14 cellular contexts compared by ENCODE assay signal in the genomic region with DNA sequence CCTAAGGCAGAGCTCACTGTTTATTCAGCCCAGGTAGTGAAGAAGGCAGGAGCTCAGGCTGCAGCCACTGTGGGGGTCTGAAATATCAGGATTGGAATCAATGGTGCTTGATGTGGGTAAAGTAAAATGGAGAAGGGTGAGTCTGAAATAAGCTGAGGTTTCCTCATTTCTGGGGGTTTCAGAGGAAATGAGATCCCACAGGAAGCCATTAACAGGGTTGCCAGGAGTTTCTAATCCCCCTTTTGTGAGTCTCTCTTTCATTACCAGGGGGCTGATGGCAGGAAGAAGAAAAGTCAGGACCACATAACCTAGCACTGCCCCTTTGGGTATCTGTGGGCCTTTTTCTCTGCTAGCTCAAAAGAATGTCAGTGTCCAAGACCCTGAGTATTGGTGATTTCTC. TPM values are rescaled to one million over a fixed set of nuclear protein-coding genes. Genes with fewer than 3 reads are reported as not detected.
DNase-seq lines count a peak whose midpoint lies in the region; ATAC-seq lines count a peak whose summit lies in the region.
"Had no signal": no experiment of that assay in that cellular context is flagged by ENCODE, and none has a peak within 500 bp of the region (broad histone marks: within the 10 kb centered on the region; RNA-seq: fewer than 3 reads in every experiment).

No MANE protein-coding gene starts in this region.

- POLR2A ChIA-PET in activated naive CD8-positive, alpha-beta T cell treated with anti-CD3 and anti-CD28 coated beads, Interleukin-2, amount 10 ng/mL, durations not matched to agents 7 days and 5 days (lab: Charles Lee): interaction anchor here (0.6 to 2.3 kb wide), 3 partner anchors 20 to 49 kb away, joined by 6 to 8 read pairs (median 6); no protein-coding TSS in a partner anchor

- peaks cover 24% of the 10 kb centered on the region for H3K4me1 Mint-ChIP-seq in activated naive CD4-positive, alpha-beta T cell treated with anti-CD3 and anti-CD28 coated beads, Interleukin-2, amount 10 ng/mL, durations not matched to agents 7 days and 5 days
- peaks cover 28% of the 10 kb centered on the region for H3K4me1 Mint-ChIP-seq in activated naive CD8-positive, alpha-beta T cell treated with anti-CD3 and anti-CD28 coated beads, Interleukin-2, amount 10 ng/mL, durations not matched to agents 7 days and 5 days
- H3K4me1 Mint-ChIP-seq in stimulated activated naive CD8-positive, alpha-beta T cell treated with anti-CD3 and anti-CD28 coated beads, Interleukin-15, amount 100 ng/mL, for 72 hours: peaks cover 42% of the 10 kb centered on the region

- H3K36me3 Mint-ChIP-seq in activated naive CD4-positive, alpha-beta T cell treated with anti-CD3 and anti-CD28 coated beads, Interleukin-2, amount 10 ng/mL, durations not matched to agents 7 days and 5 days: no peaks in the 10 kb centered on the region
- H3K36me3 Mint-ChIP-seq in activated naive CD8-positive, alpha-beta T cell treated with anti-CD3 and anti-CD28 coated beads, Interleukin-2, amount 10 ng/mL, durations not matched to agents 7 days and 5 days: peaks cover 1% of the 10 kb centered on the region

- CTCF ChIA-PET in activated naive CD4-positive, alpha-beta T cell treated with anti-CD3 and anti-CD28 coated beads, Interleukin-2, amount 10 ng/mL, durations not matched to agents 7 days and 5 days (lab: Charles Lee): interaction anchor here (0.7 to 1.2 kb wide), 5 partner anchors 23 to 79 kb away, joined by 3 to 4 read pairs (median 3); no protein-coding TSS in a partner anchor

- no peaks in the 10 kb centered on the region for H3K9me3 Mint-ChIP-seq in activated naive CD4-positive, alpha-beta T cell treated with anti-CD3 and anti-CD28 coated beads, Interleukin-2, amount 10 ng/mL, durations not matched to agents 7 days and 5 days
- H3K9me3 Mint-ChIP-seq in activated naive CD8-positive, alpha-beta T cell treated with anti-CD3 and anti-CD28 coated beads, Interleukin-2, amount 10 ng/mL, durations not matched to agents 7 days and 5 days: peaks cover under 1% of the 10 kb centered on the region
- H3K9me3 Mint-ChIP-seq in stimulated activated naive CD8-positive, alpha-beta T cell treated with anti-CD3 and anti-CD28 coated beads, Interleukin-15, amount 100 ng/mL, for 72 hours: no peaks in the 10 kb centered on the region

- no peak overlapping the region for H3K4me3 Mint-ChIP-seq in activated naive CD4-positive, alpha-beta T cell treated with anti-CD3 and anti-CD28 coated beads, Interleukin-2, amount 10 ng/mL, durations not matched to agents 7 days and 5 days
- H3K4me3 Mint-ChIP-seq in activated naive CD8-positive, alpha-beta T cell treated with anti-CD3 and anti-CD28 coated beads, Interleukin-2, amount 10 ng/mL, durations not matched to agents 7 days and 5 days: peak overlapping the region; percentile 48
- H3K4me3 Mint-ChIP-seq in stimulated activated naive CD8-positive, alpha-beta T cell treated with anti-CD3 and anti-CD28 coated beads, Interleukin-15, amount 100 ng/mL, for 72 hours: peak overlapping the region; percentile 32 to 57

- ATAC-seq in HG03378 (IDR thresholded peaks at IDR 0.05; ENCODE audit: unreplicated experiment): peak; percentile 8
- peak; percentile 43 for ATAC-seq in activated naive CD8-positive, alpha-beta T cell treated with anti-CD3 and anti-CD28 coated beads, Interleukin-2, amount 10 ng/mL, durations not matched to agents 7 days and 5 days (ENCODE audit: low read depth)
- no peak for ATAC-seq in stimulated activated naive CD8-positive, alpha-beta T cell treated with anti-CD3 and anti-CD28 coated beads, Interleukin-15, amount 100 ng/mL, for 72 hours
- ATAC-seq: Right ventricle myocardium inferior had no signal

- DNase-seq in activated naive CD4-positive, alpha-beta T cell treated with anti-CD3 and anti-CD28 coated beads, Interleukin-2, amount 10 ng/mL, durations not matched to agents 7 days and 5 days: no peak
- DNase-seq in activated naive CD4-positive, alpha-beta T cell treated with Interleukin-2 at 50 U/mL for 16 hours: no peak
- no peak for DNase-seq in activated naive CD8-positive, alpha-beta T cell treated with anti-CD3 and anti-CD28 coated beads, Interleukin-2, amount 10 ng/mL, durations not matched to agents 7 days and 5 days
- no peak for DNase-seq in stimulated activated naive CD8-positive, alpha-beta T cell treated with anti-CD3 and anti-CD28 coated beads, Interleukin-15, amount 100 ng/mL, for 72 hours
- no peak for DNase-seq in NCI-H1930 (lab: John Stamatoyannopoulos, UW)
- no peak for DNase-seq in AG08396 (ENCODE audit: low spot score)
- DNase-seq in H4 (ENCODE audit: low spot score): no peak
- DNase-seq: anterior cingulate cortex, dorsolateral prefrontal cortex, GOT3, NCI-H1417, upper lobe of left lung had no signal

- H3K27me3 Mint-ChIP-seq in activated naive CD4-positive, alpha-beta T cell treated with anti-CD3 and anti-CD28 coated beads, Interleukin-2, amount 10 ng/mL, durations not matched to agents 7 days and 5 days: peaks cover 5% of the 10 kb centered on the region
- no peaks in the 10 kb centered on the region for H3K27me3 Mint-ChIP-seq in activated naive CD8-positive, alpha-beta T cell treated with anti-CD3 and anti-CD28 coated beads, Interleukin-2, amount 10 ng/mL, durations not matched to agents 7 days and 5 days
- H3K27me3 Mint-ChIP-seq in stimulated activated naive CD8-positive, alpha-beta T cell treated with anti-CD3 and anti-CD28 coated beads, Interleukin-15, amount 100 ng/mL, for 72 hours: no peaks in the 10 kb centered on the region

- peak overlapping the region; percentile 45 for H3K27ac Mint-ChIP-seq in activated naive CD4-positive, alpha-beta T cell treated with anti-CD3 and anti-CD28 coated beads, Interleukin-2, amount 10 ng/mL, durations not matched to agents 7 days and 5 days
- peak overlapping the region; percentile 88 for H3K27ac Mint-ChIP-seq in activated naive CD8-positive, alpha-beta T cell treated with anti-CD3 and anti-CD28 coated beads, Interleukin-2, amount 10 ng/mL, durations not matched to agents 7 days and 5 days
- H3K27ac Mint-ChIP-seq in stimulated activated naive CD8-positive, alpha-beta T cell treated with anti-CD3 and anti-CD28 coated beads, Interleukin-15, amount 100 ng/mL, for 72 hours: peak overlapping the region; percentile 22 to 32

RNA-seq across cellular contexts. Expression of a gene that starts 55.9 kb away (rescaled TPM):
- total RNA-seq in activated naive CD8-positive, alpha-beta T cell treated with anti-CD3 and anti-CD28 coated beads, Interleukin-2, amount 10 ng/mL, durations not matched to agents 7 days and 5 days: 100 to 1,000 TPM; 169 to 186 TPM
- 23.7 and 25.3 TPM in 2 replicates for total RNA-seq in H4 (2014; rRNA removed; shearing (Covaris generic))

Comparison
In these comparisons a context has a peak if more than half of its experiments do, and no peak if none do; other contexts are left out.
1. H3K27ac Mint-ChIP-seq: peak in every context shown above with its lines; median percentile 88 in activated naive CD8-positive, alpha-beta T cell treated with anti-CD3 and anti-CD28 coated beads, Interleukin-2, amount 10 ng/mL, durations not matched to agents 7 days and 5 days; 45 in activated naive CD4-positive, alpha-beta T cell treated with anti-CD3 and anti-CD28 coated beads, Interleukin-2, amount 10 ng/mL, durations not matched to agents 7 days and 5 days; 27 in stimulated activated naive CD8-positive, alpha-beta T cell treated with anti-CD3 and anti-CD28 coated beads, Interleukin-15, amount 100 ng/mL, for 72 hours.